ENCODE assay signal across 1 cellular context in the genomic region with DNA sequence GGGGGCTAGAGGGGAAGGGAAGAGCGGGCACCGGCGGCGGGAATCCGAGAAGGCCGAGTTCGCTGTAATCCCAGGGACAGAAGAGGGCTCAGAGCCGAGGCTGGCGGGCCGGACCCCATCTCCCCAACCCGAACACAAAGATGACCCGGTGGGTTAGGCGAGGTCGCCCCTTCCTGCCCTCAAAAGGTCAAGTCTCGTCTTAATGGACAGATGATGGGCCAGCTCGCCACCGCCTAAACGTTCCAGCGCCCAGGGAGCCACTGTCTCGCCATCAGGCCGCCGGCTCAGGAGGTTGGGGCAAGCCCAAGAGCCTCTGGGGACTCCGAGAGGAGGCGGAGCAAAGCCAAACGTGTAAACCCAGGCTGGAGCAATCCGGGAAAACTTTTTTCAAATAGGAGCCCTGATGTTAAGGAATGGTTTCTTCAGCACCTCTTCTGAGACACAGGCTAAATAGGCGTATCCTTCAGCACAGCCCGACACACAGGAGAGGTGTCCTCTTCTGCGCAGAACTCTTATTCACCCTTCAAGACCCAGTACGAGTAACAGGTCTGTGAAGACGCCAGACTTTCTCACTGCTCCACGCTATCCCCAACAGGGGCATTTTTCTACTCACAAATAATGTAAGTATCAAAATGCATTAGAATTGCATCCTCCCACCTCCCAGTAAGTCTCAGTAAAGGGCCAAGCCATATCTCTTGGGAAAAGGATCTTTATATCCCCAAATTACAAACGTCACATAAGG.
TF ChIP-seq lines count a peak whose summit lies in the region.

No MANE protein-coding gene starts in this region.

TF ChIP-seq in H1, 55 proteins besides CTCF, POLR2A, EP300 and RAD21:
- TF ChIP-seq TEAD4 (IDR thresholded peaks at IDR 0.05; ENCODE audit: low read depth, low read length) (no peak), PHF8 (conservative IDR thresholded peaks at IDR 0.05; ENCODE audit: low read depth, low read length) (no peak), HDAC2 (IDR thresholded peaks at IDR 0.05; ENCODE audit: borderline replicate concordance in 1 of 2, low read depth in 2 of 2, low read length in 2 of 2) (no peak), KDM5A (IDR thresholded peaks at IDR 0.05; ENCODE audit: low read length) (no peak), TCF12 (IDR thresholded peaks at IDR 0.05; ENCODE audit: low read depth, low read length) (no peak), BCL11A (IDR thresholded peaks at IDR 0.05; ENCODE audit: low read depth in 2 of 2, low read length in 2 of 2) (no peak), TAF1 (IDR thresholded peaks at IDR 0.05; ENCODE audit: low read depth, low read length) (no peak), SRF (IDR thresholded peaks at IDR 0.05; ENCODE audit: low read depth, low read length) (no peak), CBX5 (IDR thresholded peaks at IDR 0.05; ENCODE audit: low read depth, low read length) (no peak), MAFK (IDR thresholded peaks at IDR 0.05; ENCODE audit: low read depth, low read length) (no peak), SP2 (IDR thresholded peaks at IDR 0.05; ENCODE audit: low read length) (no peak), YY1 (IDR thresholded peaks at IDR 0.05; ENCODE audit: low read depth, low read length) (no peak), CEBPB (IDR thresholded peaks at IDR 0.05; ENCODE audit: low read depth, low read length) (no peak), TBP (IDR thresholded peaks at IDR 0.05; ENCODE audit: low read depth, low read length) (no peak), ASH2L (IDR thresholded peaks at IDR 0.05; ENCODE audit: low read length) (peak; percentile 29), GABPA (IDR thresholded peaks at IDR 0.05; ENCODE audit: borderline replicate concordance, insufficient read depth, low read length) (no peak), EZH2 (IDR thresholded peaks at IDR 0.05; ENCODE audit: low read depth, low read length, severe bottlenecking) (peak; percentile 91), SUZ12 (IDR thresholded peaks at IDR 0.05; ENCODE audit: low read length) (peak; percentile 88), USF2 (IDR thresholded peaks at IDR 0.05; ENCODE audit: low read length) (no peak), SIN3A (conservative IDR thresholded peaks at IDR 0.05 in 1 of 2, IDR thresholded peaks at IDR 0.05 in 1 of 2; ENCODE audit: low read depth in 1 of 2, low read length in 2 of 2) (no peak), EGR1 (IDR thresholded peaks at IDR 0.05; ENCODE audit: borderline replicate concordance, low read depth, low read length) (no peak), SAP30 (IDR thresholded peaks at IDR 0.05; ENCODE audit: insufficient read depth, insufficient replicate concordance, low read length) (no peak), JUN (IDR thresholded peaks at IDR 0.05; ENCODE audit: low read depth, low read length) (no peak), KDM4A (IDR thresholded peaks at IDR 0.05; ENCODE audit: low read depth, low read length, severe bottlenecking) (no peak)
